ENCODE assay signal across 8 cellular contexts in the genomic region with DNA sequence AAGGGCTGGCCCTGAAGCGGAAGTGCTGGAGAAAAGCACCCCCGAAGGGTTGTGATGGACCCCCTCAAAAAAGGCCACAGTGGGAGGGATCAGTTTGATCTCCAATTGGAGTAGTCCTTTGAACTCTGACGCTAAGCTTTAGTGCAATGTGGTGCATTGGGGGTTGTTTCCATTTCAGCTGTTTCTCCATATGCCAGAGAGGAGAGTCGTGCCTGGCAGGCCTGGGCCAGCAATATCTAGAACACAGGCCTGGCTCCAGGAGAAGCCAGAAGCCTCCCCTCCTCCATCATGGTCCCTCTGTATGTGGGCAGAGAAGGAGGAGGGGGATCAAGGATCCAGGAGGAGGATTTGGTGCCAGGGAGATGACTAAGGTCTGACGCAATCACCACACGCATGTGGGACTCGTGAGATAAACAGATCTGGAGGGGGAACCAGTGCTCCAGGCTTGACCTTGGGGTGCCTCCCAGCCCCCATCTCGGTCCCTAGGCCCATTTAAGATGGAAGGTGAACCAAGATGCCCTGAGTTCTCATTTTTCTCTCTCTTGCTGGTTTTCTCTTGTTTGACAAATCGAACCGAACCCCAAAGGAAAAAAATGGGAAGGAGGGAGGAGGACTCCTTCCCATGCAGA.
DNase-seq lines count a peak whose midpoint lies in the region; ATAC-seq and TF ChIP-seq lines count a peak whose summit lies in the region.

No MANE protein-coding gene starts in this region.

- no peaks in the 10 kb centered on the region for H3K9me2 ChIP-seq in OCI-LY1 (ENCODE audit: low read depth, low read length)
- H3K9me2 ChIP-seq in PC-9 (ENCODE audit: insufficient read depth), result no peaks in the 10 kb centered on the region

- H3K36me3 ChIP-seq in OCI-LY1 (ENCODE audit: insufficient read depth, low read length) (no peaks in the 10 kb centered on the region), PC-9 (ENCODE audit: low read depth) (no peaks in the 10 kb centered on the region), trophoblast cell (ENCODE audit: control insufficient read depth in 1 of 2, insufficient read depth in 2 of 2, low read length in 2 of 2) (no peaks in the 10 kb centered on the region)

- BruUV-seq in PC-9 (replicated peaks; lab: Mats Ljungman, UMichigan), result no TSS peak

- H3K27me3 ChIP-seq in OCI-LY1 (ENCODE audit: insufficient read depth, low read length) (no peaks in the 10 kb centered on the region), PC-9 (ENCODE audit: insufficient read depth, low read depth) (no peaks in the 10 kb centered on the region), trophoblast cell (ENCODE audit: insufficient read depth, low read length) (no peaks in the 10 kb centered on the region)

- no peak overlapping the region for H4K8ac ChIP-seq in trophoblast cell (ENCODE audit: low read depth, low read length)

- no peak overlapping the region for H4K91ac ChIP-seq in trophoblast cell (ENCODE audit: low read depth, low read length)

- H3K4ac ChIP-seq in trophoblast cell (ENCODE audit: low read depth, low read length), result no peak overlapping the region

- CTCF ChIA-PET in PC-9 (lab: Charles Lee), result no interaction called here

- no peaks in the 10 kb centered on the region for H3F3A ChIP-seq in OCI-LY1 (ENCODE audit: insufficient read depth, low read length)
- H3F3A ChIP-seq in PC-9 (ENCODE audit: insufficient read depth, low read depth), result peaks cover 32% of the 10 kb centered on the region

- H3K14ac ChIP-seq in trophoblast cell (ENCODE audit: low read length), result no peak overlapping the region

- peak overlapping the region; percentile 90 for H3K27ac ChIP-seq in OCI-LY1 (ENCODE audit: low read depth, low read length, poor library complexity, severe bottlenecking)
- H3K27ac ChIP-seq in PC-9, result no peak overlapping the region
- H3K27ac ChIP-seq in trophoblast cell (ENCODE audit: low read depth, low read length), result no peak overlapping the region

- POLR2A ChIA-PET in PC-9 (lab: Charles Lee; ENCODE audit: unreplicated experiment), result interaction anchor here (0.6 kb wide), 1 partner anchor 478 kb away, joined by 8 read pairs; no protein-coding TSS in a partner anchor

- no peak overlapping the region for H3K23ac ChIP-seq in trophoblast cell (ENCODE audit: low read length)

- H3K9ac ChIP-seq in OCI-LY1 (ENCODE audit: low read length) (no peak overlapping the region), trophoblast cell (ENCODE audit: low read length) (no peak overlapping the region)

- H3K18ac ChIP-seq in trophoblast cell (ENCODE audit: low read length), result no peak overlapping the region

- H3K79me1 ChIP-seq in trophoblast cell (ENCODE audit: low read length), result peaks cover 5% of the 10 kb centered on the region

- H3K9me3 ChIP-seq in OCI-LY1 (ENCODE audit: low read length) (no peaks in the 10 kb centered on the region), PC-9 (ENCODE audit: insufficient read depth, low read depth) (peaks cover 4% of the 10 kb centered on the region), trophoblast cell (ENCODE audit: insufficient read depth, low read depth, low read length) (no peaks in the 10 kb centered on the region)

- no peaks in the 10 kb centered on the region for H4K20me1 ChIP-seq in OCI-LY1 (ENCODE audit: insufficient read depth, low read length)
- no peaks in the 10 kb centered on the region for H4K20me1 ChIP-seq in PC-9 (ENCODE audit: insufficient read depth)

- H2BK120ac ChIP-seq in trophoblast cell (ENCODE audit: insufficient read depth, low read length, poor library complexity), result no peak overlapping the region

- H2AK5ac ChIP-seq in trophoblast cell (ENCODE audit: low read length), result no peak overlapping the region

- H3K79me2 ChIP-seq in OCI-LY1 (ENCODE audit: insufficient read depth, low read length), result no peaks in the 10 kb centered on the region
- no peaks in the 10 kb centered on the region for H3K79me2 ChIP-seq in PC-9 (ENCODE audit: low read depth)
- H3K79me2 ChIP-seq in trophoblast cell (ENCODE audit: control insufficient read depth, insufficient read depth, low read length, poor library complexity), result no peaks in the 10 kb centered on the region

- H2BK5ac ChIP-seq in trophoblast cell (ENCODE audit: low read depth, low read length, poor library complexity), result no peak overlapping the region

- no CpG with 5 or more reads among the region's 10 CpGs for WGBS in trophoblast cell (ENCODE audit: extremely low coverage, insufficient coverage, insufficient read length)

- H2AFZ ChIP-seq in OCI-LY1 (ENCODE audit: low read length), result no peak overlapping the region
- no peak overlapping the region for H2AFZ ChIP-seq in PC-9
- no peak overlapping the region for H2AFZ ChIP-seq in trophoblast cell (ENCODE audit: insufficient read depth, low read length, poor library complexity)

- no peak for ATAC-seq in HG03520 (IDR thresholded peaks at IDR 0.05; ENCODE audit: unreplicated experiment)
- no peak for ATAC-seq in GM21526 (IDR thresholded peaks at IDR 0.05; ENCODE audit: low FRiP score, unreplicated experiment)

- H3K4me3 ChIP-seq in OCI-LY1 (ENCODE audit: low read depth, low read length, poor library complexity, severe bottlenecking) (no peak overlapping the region), fibroblast of pulmonary artery (replicated peaks; ENCODE audit: low read depth, low read length) (no peak overlapping the region), PC-9 (no peak overlapping the region), trophoblast cell (ENCODE audit: low read depth, low read length) (no peak overlapping the region)

- no peak overlapping the region for H2BK12ac ChIP-seq in trophoblast cell (ENCODE audit: low read length)

- H4K12ac ChIP-seq in trophoblast cell (ENCODE audit: low read depth, low read length), result no peak overlapping the region

- TF ChIP-seq CTCF in OCI-LY1 (IDR thresholded peaks at IDR 0.05; ENCODE audit: low read length) (no peak), fibroblast of pulmonary artery (IDR thresholded peaks at IDR 0.05; ENCODE audit: low read length, missing control alignments) (no peak), PC-9 (conservative IDR thresholded peaks at IDR 0.05) (no peak)

- intact Hi-C loops in PC-9 (cut with micrococcal nuclease; ENCODE audit: unreplicated experiment), result no loop called here

- H3K4me2 ChIP-seq in OCI-LY1 (ENCODE audit: low read length), result no peak overlapping the region; the same call in 1 of the 2 replicates
- no peak overlapping the region for H3K4me2 ChIP-seq in PC-9
- no peak overlapping the region for H3K4me2 ChIP-seq in trophoblast cell (ENCODE audit: low read length)

- H3K4me1 ChIP-seq in OCI-LY1 (ENCODE audit: insufficient read depth, low read length, severe bottlenecking) (peaks cover 29% of the 10 kb centered on the region), PC-9 (replicated peaks; ENCODE audit: insufficient read depth) (peaks cover 33% of the 10 kb centered on the region), trophoblast cell (ENCODE audit: control insufficient read depth in 1 of 2, insufficient read depth in 2 of 2, low read length in 2 of 2) (peaks cover 11 to 12% of the 10 kb centered on the region in 2 experiments)

- DNase-seq in HCEC 1CT (peak; percentile 82), fibroblast of pulmonary artery (ENCODE audit: low read depth) (peak; percentile 77), renal cortical epithelial cell (ENCODE audit: low read depth) (peak; percentile 57), PC-9 (no peak), trophoblast cell (no peak)

Comparison
In these comparisons a context has a peak if more than half of its experiments do, and no peak if none do; other contexts are left out.
1. DNase-seq: peak in HCEC 1CT (single experiment), fibroblast of pulmonary artery (single experiment) and renal cortical epithelial cell (single experiment); none in PC-9 (0 of 2) and trophoblast cell (0 of 2).